In genomic region chr17:63827801-63828221, GRCh38 we compare ENCODE assay signal across 8 cellular contexts. TPM values are rescaled to one million over a fixed set of nuclear protein-coding genes. Genes with fewer than 3 reads are reported as not detected.
DNase-seq lines count a peak whose midpoint lies in the region; ATAC-seq and TF ChIP-seq lines count a peak whose summit lies in the region.

No MANE protein-coding gene starts in this region.

- peak overlapping the region; percentile 99 for H3K4me3 Mint-ChIP-seq in activated CD8-positive, alpha-beta memory T cell treated with anti-CD3 and anti-CD28 coated beads, Interleukin-2, amount 10 ng/mL, durations not matched to agents 7 days and 5 days

- intact Hi-C loops in adrenal gland (cut with DNase I), result no loop called here
- intact Hi-C loops in tibial artery (cut with DNase I; ENCODE audit: low total_unique reads), result no loop called here

- peak overlapping the region; percentile 34 to 43 for H3K9ac ChIP-seq in liver (ENCODE audit: low read depth in 1 of 2, low read length in 2 of 2)

- peaks cover 79% of the 10 kb centered on the region for H3K4me1 Mint-ChIP-seq in activated CD8-positive, alpha-beta memory T cell treated with anti-CD3 and anti-CD28 coated beads, Interleukin-2, amount 10 ng/mL, durations not matched to agents 7 days and 5 days

- H3K27ac ChIP-seq in adrenal gland, result peak overlapping the region; percentile 67 to 98 (median 89)
- H3K27ac ChIP-seq in liver (ENCODE audit: low read depth in 1 of 2, low read length in 2 of 2), result peak overlapping the region; percentile 85 to 94
- peak overlapping the region; percentile 87 to 90 for H3K27ac ChIP-seq in tibial artery

- peak overlapping the region; percentile 63 to 99 (median 74) for H3K4me3 ChIP-seq in adrenal gland
- peak overlapping the region; percentile 76 to 95 (median 85) for H3K4me3 ChIP-seq in liver (ENCODE audit: low read depth in 1 of 3, low read length in 3 of 3)
- H3K4me3 ChIP-seq in tibial artery, result peak overlapping the region; percentile 73 to 77

- no peaks in the 10 kb centered on the region for H3K27me3 Mint-ChIP-seq in activated CD8-positive, alpha-beta memory T cell treated with anti-CD3 and anti-CD28 coated beads, Interleukin-2, amount 10 ng/mL, durations not matched to agents 7 days and 5 days

- TF ChIP-seq CTCF in adrenal gland (IDR thresholded peaks at IDR 0.05), result no peak
- TF ChIP-seq CTCF in liver (IDR thresholded peaks at IDR 0.05; ENCODE audit: low read depth, low read length, missing input control), result no peak
- no peak for TF ChIP-seq CTCF in tibial artery (IDR thresholded peaks at IDR 0.05)

- H3K27me3 ChIP-seq in adrenal gland (no peaks in the 10 kb centered on the region), liver (ENCODE audit: control insufficient read depth in 4 of 4, insufficient read depth in 4 of 4, low read length in 3 of 4) (no peaks in the 10 kb centered on the region), tibial artery (no peaks in the 10 kb centered on the region)

- CTCF ChIA-PET in activated CD8-positive, alpha-beta memory T cell treated with anti-CD3 and anti-CD28 coated beads, Interleukin-2, amount 10 ng/mL, durations not matched to agents 7 days and 5 days (lab: Charles Lee), result interaction anchor here (0.8 to 2.1 kb wide), 11 partner anchors 9 to 402 kb away, joined by 3 to 10 read pairs (median 5); partner anchors contain the start of genes CCDC47 and DDX42

- no peak for TF ChIP-seq POLR2A in adrenal gland (IDR thresholded peaks at IDR 0.05)

- DNase-seq in activated CD8-positive, alpha-beta memory T cell treated with anti-CD3 and anti-CD28 coated beads, Interleukin-2, amount 10 ng/mL, durations not matched to agents 7 days and 5 days, result no peak
- no peak for DNase-seq in activated CD8-positive, alpha-beta memory T cell treated with anti-CD3 and anti-CD28 coated beads, Interleukin-2, amount 50 U/mL, for 48 hours
- DNase-seq in adrenal gland, result peak in 2 of 7 donors; percentile 16 to 30
- DNase-seq in tibial artery, result no peak
- DNase-seq in AG08396 (ENCODE audit: low spot score), result no peak
- DNase-seq in stimulated activated CD4-positive, alpha-beta T cell treated with anti-CD3 and anti-CD28 coated beads, Interleukin-12 subunit alpha, Interleukin-12 subunit beta, amount 100 ng/mL, for 4 hours, result no peak
- no peak for DNase-seq in NCI-H510A treated with DMSO at 0.1 percent for 48 hours (lab: John Stamatoyannopoulos, UW)

- H3K36me3 ChIP-seq in adrenal gland (replicated peaks in 1 of 2) (peaks cover 0 to 70% of the 10 kb centered on the region in 2 donors), liver (ENCODE audit: control insufficient read depth in 4 of 4, insufficient read depth in 3 of 4, low read depth in 1 of 4, low read length in 3 of 4) (peaks cover 14 to 59% (median 52%) of the 10 kb centered on the region in 4 donors), tibial artery (peaks cover 65 to 70% (median 65%) of the 10 kb centered on the region in 3 donors)

- H3K9me3 ChIP-seq in adrenal gland (replicated peaks in 1 of 3), result no peaks in the 10 kb centered on the region
- no peaks in the 10 kb centered on the region for H3K9me3 ChIP-seq in liver (ENCODE audit: control insufficient read depth in 4 of 4, low read length in 3 of 4)
- no peaks in the 10 kb centered on the region for H3K9me3 ChIP-seq in tibial artery

- TF ChIP-seq RAD21 in liver (IDR thresholded peaks at IDR 0.05), result no peak

- H3K4me1 ChIP-seq in adrenal gland (replicated peaks in 1 of 2), result peaks cover 8 to 29% of the 10 kb centered on the region in 2 donors
- H3K4me1 ChIP-seq in liver (ENCODE audit: control insufficient read depth in 4 of 4, insufficient read depth in 4 of 4, low read length in 3 of 4), result peaks cover 0 to 27% (median 19%) of the 10 kb centered on the region in 4 donors
- peaks cover 0 to 33% (median 24%) of the 10 kb centered on the region in 4 donors for H3K4me1 ChIP-seq in tibial artery

- no peaks in the 10 kb centered on the region for H3K9me3 Mint-ChIP-seq in activated CD8-positive, alpha-beta memory T cell treated with anti-CD3 and anti-CD28 coated beads, Interleukin-2, amount 10 ng/mL, durations not matched to agents 7 days and 5 days (ENCODE audit: low read depth)

- peak overlapping the region; percentile 97 for H3K27ac Mint-ChIP-seq in activated CD8-positive, alpha-beta memory T cell treated with anti-CD3 and anti-CD28 coated beads, Interleukin-2, amount 10 ng/mL, durations not matched to agents 7 days and 5 days

- no peak for ATAC-seq in activated CD8-positive, alpha-beta memory T cell treated with anti-CD3 and anti-CD28 coated beads, Interleukin-2, amount 10 ng/mL, durations not matched to agents 7 days and 5 days

- H3K36me3 Mint-ChIP-seq in activated CD8-positive, alpha-beta memory T cell treated with anti-CD3 and anti-CD28 coated beads, Interleukin-2, amount 10 ng/mL, durations not matched to agents 7 days and 5 days, result peaks cover 70% of the 10 kb centered on the region

- WGBS in adrenal gland, 4 donors, result 1% methylated on average over 14 to 19 of the region's 19 CpGs
- 2% methylated on average over 19 of the region's 19 CpGs for WGBS in liver

TF ChIP-seq in liver, 16 proteins besides CTCF, POLR2A, EP300 and RAD21 (continues in another document):
- TF ChIP-seq ATF3 (IDR thresholded peaks at IDR 0.05) (no peak), HNF4A (conservative IDR thresholded peaks at IDR 0.05) (no peak), YY1 (IDR thresholded peaks at IDR 0.05) (no peak), TAF1 (conservative IDR thresholded peaks at IDR 0.05) (no peak), SP1 (IDR thresholded peaks at IDR 0.05) (no peak), HNF4G (IDR thresholded peaks at IDR 0.05) (no peak), REST (IDR thresholded peaks at IDR 0.05) (no peak), MAX (IDR thresholded peaks at IDR 0.05) (no peak), NR2F2 (IDR thresholded peaks at IDR 0.05) (no peak), FOXA1 (IDR thresholded peaks at IDR 0.05) (no peak), EGR1 (IDR thresholded peaks at IDR 0.05; ENCODE audit: low read depth in 2 of 2) (no peak), GABPA (IDR thresholded peaks at IDR 0.05 in 1 of 2, conservative IDR thresholded peaks at IDR 0.05 in 1 of 2) (no peak), JUND (IDR thresholded peaks at IDR 0.05) (no peak)

RNA-seq across cellular contexts. Expression of gene FTSJ3, which starts 0.3 kb away (rescaled TPM):
- 10 to 100 TPM; 58.9 to 71.7 TPM for total RNA-seq in activated CD8-positive, alpha-beta memory T cell treated with anti-CD3 and anti-CD28 coated beads, Interleukin-2, amount 10 ng/mL, durations not matched to agents 7 days and 5 days
- 10 to 100 TPM; 32.4 to 56.1 (median 43.2) TPM for total RNA-seq in adrenal gland
- polyA plus RNA-seq in adrenal gland, result 10 to 100 TPM; 19.4 to 54.1 (median 44.9) TPM
- 10 to 100 TPM; 20.2 to 31.1 TPM for total RNA-seq in liver
- 10 to 100 TPM; 10.5 to 18.2 TPM for polyA plus RNA-seq in liver

RNA-seq across cellular contexts. Expression of gene PSMC5, which starts 0.6 kb away (rescaled TPM):
- total RNA-seq in activated CD8-positive, alpha-beta memory T cell treated with anti-CD3 and anti-CD28 coated beads, Interleukin-2, amount 10 ng/mL, durations not matched to agents 7 days and 5 days, result 100 to 1,000 TPM; 157 to 195 TPM
- total RNA-seq in adrenal gland, result 100 to 1,000 TPM in 5 of 8 donors, 10 to 100 TPM in 3; 79.8 to 167 (median 127) TPM
- polyA plus RNA-seq in adrenal gland, result 100 to 1,000 TPM; 232 to 273 (median 247) TPM
- total RNA-seq in liver, result 10 to 100 TPM; 51.0 to 57.1 TPM
- 10 to 100 TPM; 87.3 to 87.4 TPM for polyA plus RNA-seq in liver

RNA-seq across cellular contexts. Expression of gene SMARCD2, which starts 14.7 kb away (rescaled TPM):
- total RNA-seq in activated CD8-positive, alpha-beta memory T cell treated with anti-CD3 and anti-CD28 coated beads, Interleukin-2, amount 10 ng/mL, durations not matched to agents 7 days and 5 days, result 100 to 1,000 TPM; 137 to 151 TPM
- 100 to 1,000 TPM in 4 of 8 donors, 10 to 100 TPM in 4; 41.9 to 185 (median 99.0) TPM for total RNA-seq in adrenal gland
- polyA plus RNA-seq in adrenal gland, result 10 to 100 TPM; 43.1 to 53.7 (median 52.7) TPM
- 10 to 100 TPM; 36.3 to 67.9 TPM for total RNA-seq in liver
- 10 to 100 TPM; 14.5 to 42.5 TPM for polyA plus RNA-seq in liver

RNA-seq across cellular contexts. Expression of gene CSH2, which starts 45.7 kb away (rescaled TPM):
- not detected for total RNA-seq in activated CD8-positive, alpha-beta memory T cell treated with anti-CD3 and anti-CD28 coated beads, Interleukin-2, amount 10 ng/mL, durations not matched to agents 7 days and 5 days
- total RNA-seq in adrenal gland (not detected), liver (not detected)
- polyA plus RNA-seq in adrenal gland (not detected), liver (not detected)

RNA-seq across cellular contexts. Expression of gene DDX42, which starts 53.8 kb away (rescaled TPM):
- 100 to 1,000 TPM; 121 to 123 TPM for total RNA-seq in activated CD8-positive, alpha-beta memory T cell treated with anti-CD3 and anti-CD28 coated beads, Interleukin-2, amount 10 ng/mL, durations not matched to agents 7 days and 5 days
- 10 to 100 TPM; 45.0 to 99.8 (median 80.3) TPM for total RNA-seq in adrenal gland
- 100 to 1,000 TPM in 1 of 3 donors, 10 to 100 TPM in 2; 80.3 to 109 (median 88.8) TPM for polyA plus RNA-seq in adrenal gland
- 10 to 100 TPM; 39.7 to 64.2 TPM for total RNA-seq in liver
- polyA plus RNA-seq in liver, result 10 to 100 TPM; 15.0 to 20.1 TPM
